13 cellular contexts compared by ENCODE assay signal in genomic region chr2:148930046-148930775, GRCh38. TPM values are rescaled to one million over a fixed set of nuclear protein-coding genes. Genes with fewer than 3 reads are reported as not detected.
A peak's percentile ranks its signal among the peaks of the same experiment; 100 is the strongest.
DNase-seq lines count a peak whose midpoint lies in the region; ATAC-seq and TF ChIP-seq lines count a peak whose summit lies in the region.
"Had no signal": no experiment of that assay in that cellular context is flagged by ENCODE, and none has a peak within 500 bp of the region (broad histone marks: within the 10 kb centered on the region; RNA-seq: fewer than 3 reads in every experiment).

No MANE protein-coding gene starts in this region.

- peak; percentile 14 for DNase-seq in AG04449 (ENCODE audit: low read depth, low spot score)
- DNase-seq in NB4 (ENCODE audit: low read depth), result peak; percentile 23
- peak; percentile 38 for DNase-seq in WERI-Rb-1
- DNase-seq in glutamatergic neuron, result no peak
- no peak for DNase-seq in NCI-H2227 treated with DMSO at 0.1 percent for 48 hours (lab: John Stamatoyannopoulos, UW)
- no peak for DNase-seq in CD8-positive, alpha-beta memory T cell
- DNase-seq in SHP77 treated with DMSO at 0.1 percent for 48 hours (lab: John Stamatoyannopoulos, UW), result no peak
- DNase-seq: activated CD4-positive, alpha-beta memory T cell treated with anti-CD3 and anti-CD28 coated beads, Interleukin-2, amount 10 ng/mL, durations not matched to agents 7 days and 5 days; left colon had no signal

- no peak for ATAC-seq in GM19455 (IDR thresholded peaks at IDR 0.05; ENCODE audit: unreplicated experiment)
- ATAC-seq: A549, left colon had no signal

- peaks cover 36% of the 10 kb centered on the region for H3K27me3 ChIP-seq in WERI-Rb-1 (ENCODE audit: insufficient read depth, low read depth, severe bottlenecking)
- H3K27me3 ChIP-seq in CD8-positive, alpha-beta memory T cell (ENCODE audit: insufficient read depth, low read length, poor library complexity, severe bottlenecking), result no peaks in the 10 kb centered on the region

- no peak overlapping the region for H3K27ac ChIP-seq in WERI-Rb-1
- H3K27ac ChIP-seq in CD8-positive, alpha-beta memory T cell (ENCODE audit: low read depth, low read length), result no peak overlapping the region
- H3K27ac ChIP-seq: A549, suprapubic skin had no signal

- H3K36me3 ChIP-seq in WERI-Rb-1, result no peaks in the 10 kb centered on the region
- no peaks in the 10 kb centered on the region for H3K36me3 ChIP-seq in CD8-positive, alpha-beta memory T cell (ENCODE audit: insufficient read depth, low read length)
- H3K36me3 ChIP-seq: suprapubic skin had no signal

- peaks cover 59% of the 10 kb centered on the region for H3K4me1 Mint-ChIP-seq in glutamatergic neuron (ENCODE audit: low read depth, unreplicated experiment)
- peaks cover 20 to 26% (median 22%) of the 10 kb centered on the region in 3 donors for H3K4me1 Mint-ChIP-seq in CD8-positive, alpha-beta memory T cell

- peaks cover 8% of the 10 kb centered on the region for H3K9me3 Mint-ChIP-seq in glutamatergic neuron (ENCODE audit: unreplicated experiment)
- no peaks in the 10 kb centered on the region for H3K9me3 Mint-ChIP-seq in CD8-positive, alpha-beta memory T cell
- H3K9me3 Mint-ChIP-seq: activated CD4-positive, alpha-beta memory T cell treated with anti-CD3 and anti-CD28 coated beads, Interleukin-2, amount 10 ng/mL, durations not matched to agents 7 days and 5 days; activated T-helper 1 cell treated with anti-CD3 and anti-CD28 coated beads, Interleukin-12 subunit alpha, Interleukin-12 subunit beta, Interleukin-2, Interleukin-4 antibody, amounts not matched to agents 30 ng/mL and 10 ng/mL and 1 ng/mL, durations not matched to agents 14 hours and 24 hours and 36 hours had no signal

- no peaks in the 10 kb centered on the region for H3K36me3 Mint-ChIP-seq in glutamatergic neuron (ENCODE audit: unreplicated experiment)
- H3K36me3 Mint-ChIP-seq in CD8-positive, alpha-beta memory T cell, result peaks cover 0 to 4% (median 2%) of the 10 kb centered on the region in 3 donors

- H3K4me1 ChIP-seq in CD8-positive, alpha-beta memory T cell (ENCODE audit: insufficient read depth, low read length), result peaks cover 19% of the 10 kb centered on the region
- H3K4me1 ChIP-seq: A549, suprapubic skin had no signal

- H3K9me3 ChIP-seq in WERI-Rb-1 (ENCODE audit: severe bottlenecking), result no peaks in the 10 kb centered on the region
- H3K9me3 ChIP-seq in CD8-positive, alpha-beta memory T cell (ENCODE audit: low read length), result no peaks in the 10 kb centered on the region
- H3K9me3 ChIP-seq: A549, suprapubic skin had no signal

- CTCF ChIA-PET in AG04449 (lab: Yijun Ruan, JAX), result no interaction called here
- CTCF ChIA-PET in CD8-positive, alpha-beta memory T cell (lab: Charles Lee), result interaction anchor here (1.1 kb wide), 1 partner anchor 87 kb away, joined by 3 read pairs; no protein-coding TSS in a partner anchor

- TF ChIP-seq CTCF in AG04449 (IDR thresholded peaks at IDR 0.05; ENCODE audit: insufficient read depth, low read length, missing control alignments) (no peak), NB4 (IDR thresholded peaks at IDR 0.05; ENCODE audit: low read depth, low read length) (no peak), WERI-Rb-1 (IDR thresholded peaks at IDR 0.05; ENCODE audit: low read depth, low read length) (no peak), glutamatergic neuron (IDR thresholded peaks at IDR 0.05; ENCODE audit: partially characterized antibody, unreplicated experiment) (no peak)

- no peak for TF ChIP-seq POLR2A in NB4 (IDR thresholded peaks at IDR 0.05; ENCODE audit: extremely low read depth, insufficient read length)

- POLR2A ChIA-PET in AG04449 (lab: Yijun Ruan, JAX), result no interaction called here
- POLR2A ChIA-PET in CD8-positive, alpha-beta memory T cell (lab: Charles Lee), result no interaction called here

- H3K4me3 Mint-ChIP-seq in glutamatergic neuron (ENCODE audit: unreplicated experiment), result peak overlapping the region; percentile 63
- H3K4me3 Mint-ChIP-seq in CD8-positive, alpha-beta memory T cell, result no peak overlapping the region
- H3K4me3 Mint-ChIP-seq: activated CD4-positive, alpha-beta memory T cell treated with anti-CD3 and anti-CD28 coated beads, Interleukin-2, amount 10 ng/mL, durations not matched to agents 7 days and 5 days; activated T-helper 1 cell treated with anti-CD3 and anti-CD28 coated beads, Interleukin-12 subunit alpha, Interleukin-12 subunit beta, Interleukin-2, Interleukin-4 antibody, amounts not matched to agents 30 ng/mL and 10 ng/mL and 1 ng/mL, durations not matched to agents 14 hours and 24 hours and 36 hours had no signal

- H3K27ac Mint-ChIP-seq in glutamatergic neuron (ENCODE audit: unreplicated experiment), result peak overlapping the region; percentile 56
- peak overlapping the region in 1 of 8 donors; percentile 35 for H3K27ac Mint-ChIP-seq in CD8-positive, alpha-beta memory T cell
- H3K27ac Mint-ChIP-seq: activated CD4-positive, alpha-beta memory T cell treated with anti-CD3 and anti-CD28 coated beads, Interleukin-2, amount 10 ng/mL, durations not matched to agents 7 days and 5 days; activated T-helper 1 cell treated with anti-CD3 and anti-CD28 coated beads, Interleukin-12 subunit alpha, Interleukin-12 subunit beta, Interleukin-2, Interleukin-4 antibody, amounts not matched to agents 30 ng/mL and 10 ng/mL and 1 ng/mL, durations not matched to agents 14 hours and 24 hours and 36 hours had no signal

- no peak overlapping the region for H3K4me3 ChIP-seq in AG04449 (ENCODE audit: low read depth, low read length)
- H3K4me3 ChIP-seq in NB4 (ENCODE audit: low read depth, low read length), result no peak overlapping the region
- H3K4me3 ChIP-seq in WERI-Rb-1 (ENCODE audit: low read depth, low read length), result no peak overlapping the region
- H3K4me3 ChIP-seq in CD8-positive, alpha-beta memory T cell (ENCODE audit: low read length), result no peak overlapping the region
- H3K4me3 ChIP-seq: A549, suprapubic skin had no signal

- H3K27me3 Mint-ChIP-seq in glutamatergic neuron (ENCODE audit: unreplicated experiment), result peaks cover 12% of the 10 kb centered on the region
- H3K27me3 Mint-ChIP-seq in CD8-positive, alpha-beta memory T cell, result no peaks in the 10 kb centered on the region
- H3K27me3 Mint-ChIP-seq: activated CD4-positive, alpha-beta memory T cell treated with anti-CD3 and anti-CD28 coated beads, Interleukin-2, amount 10 ng/mL, durations not matched to agents 7 days and 5 days had no signal

RNA-seq across cellular contexts. Expression of gene KIF5C, which starts 55.2 kb away (rescaled TPM):
- total RNA-seq in glutamatergic neuron (ENCODE audit: unreplicated experiment), result 673 TPM
- 10 to 100 TPM; 18.2 to 19.8 TPM for total RNA-seq in CD8-positive, alpha-beta memory T cell
- polyA plus RNA-seq in CD8-positive, alpha-beta memory T cell, result 3.4 TPM

Comparison
In these comparisons a context has a peak if more than half of its experiments do, and no peak if none do; other contexts are left out.
1. DNase-seq: peak in AG04449 (single experiment), NB4 (single experiment) and WERI-Rb-1 (single experiment); none in glutamatergic neuron (single experiment), NCI-H2227 treated with DMSO at 0.1 percent for 48 hours (single experiment), CD8-positive, alpha-beta memory T cell (0 of 5) and SHP77 treated with DMSO at 0.1 percent for 48 hours (single experiment).
2. RNA of gene KIF5C, which starts 55.2 kb away (total RNA-seq): 673 TPM in glutamatergic neuron (single experiment); 18.2 to 19.8 TPM in CD8-positive, alpha-beta memory T cell; every median in the first group is over 10 times any median in the second.